In genomic region chr2:36253086-36253485, GRCh38 we compare ENCODE assay signal across 9 cellular contexts.
"Had no signal": no experiment of that assay in that cellular context is flagged by ENCODE, and none has a peak within 500 bp of the region (broad histone marks: within the 10 kb centered on the region; RNA-seq: fewer than 3 reads in every experiment).

No MANE protein-coding gene starts in this region.

- DNase-seq: GM23248, GOT3, H9, HCEC 1CT, IMR-90, KG1 had no signal

- H2AFZ ChIP-seq: GM23248 had no signal

- H3K9me3 Mint-ChIP-seq: H9 had no signal

- H3K27ac ChIP-seq: GM23248 had no signal

- H3K4me3 ChIP-seq: GM23248, K562 had no signal

- FAIRE-seq: H54, HTR-8/SVneo, K562 had no signal

- H3K27ac Mint-ChIP-seq: H9 had no signal

- H3K9ac ChIP-seq: GM23248 had no signal

- H3K4me3 Mint-ChIP-seq: H9 had no signal
